ENCODE assay signal across 16 cellular contexts in genomic region chr6:79872986-79873385, GRCh38.
DNase-seq lines count a peak whose midpoint lies in the region; ATAC-seq and TF ChIP-seq lines count a peak whose summit lies in the region.
"Had no signal": no experiment of that assay in that cellular context is flagged by ENCODE, and none has a peak within 500 bp of the region (broad histone marks: within the 10 kb centered on the region; RNA-seq: fewer than 3 reads in every experiment).

No MANE protein-coding gene starts in this region.

- no peak overlapping the region for H3K4me2 ChIP-seq in IMR-90 (ENCODE audit: low read depth, low read length)
- H3K4me2 ChIP-seq: KMS-11, SK-N-SH had no signal

- H3K79me1 ChIP-seq in IMR-90 (ENCODE audit: low read depth in 1 of 2, low read length in 2 of 2) = no peaks in the 10 kb centered on the region

- H3K4ac ChIP-seq in IMR-90 (ENCODE audit: low read depth, low read length) = no peak overlapping the region

- no peak overlapping the region for H2BK120ac ChIP-seq in IMR-90 (ENCODE audit: low read depth, low read length)

- H3K9me3 ChIP-seq in IMR-90 (ENCODE audit: control insufficient read depth, insufficient read depth, low read length) (no peaks in the 10 kb centered on the region), adipocyte (ENCODE audit: control insufficient read depth, low read length) (no peaks in the 10 kb centered on the region), stomach (no peaks in the 10 kb centered on the region)
- H3K9me3 ChIP-seq: gastroesophageal sphincter, SK-N-SH had no signal

- H3K36me3 ChIP-seq in IMR-90 (ENCODE audit: control insufficient read depth, insufficient read depth, low read length) (no peaks in the 10 kb centered on the region), adipocyte (ENCODE audit: control insufficient read depth, insufficient read depth, low read length, severe bottlenecking) (no peaks in the 10 kb centered on the region), stomach (no peaks in the 10 kb centered on the region)
- H3K36me3 ChIP-seq: gastroesophageal sphincter had no signal

- TF ChIP-seq RAD21 in IMR-90 (IDR thresholded peaks at IDR 0.05; ENCODE audit: low read length) = no peak

- WGBS in IMR-90 (ENCODE audit: extremely low coverage in 2 of 2, insufficient read length in 1 of 2), 2 experiments = 100% methylated on average over 1 of the region's 2 CpGs; no CpG with 5 or more reads in 1 of the 2 experiments
- WGBS in stomach, 5 donors = 70 to 92% (median 83%) methylated on average over 2 of the region's 2 CpGs

- no peaks in the 10 kb centered on the region for H3K9me1 ChIP-seq in IMR-90 (ENCODE audit: insufficient read depth, low read length)

- DNase-seq in AG09309 (ENCODE audit: low read depth) (peak; percentile 69), IMR-90 (peak; percentile 64), adipocyte (ENCODE audit: low read depth) (peak; percentile 55), foreskin fibroblast (peak; percentile 75 to 86), stomach (no peak), GF-D8 (lab: John Stamatoyannopoulos, UW) (no peak), dermis blood vessel endothelial cell (no peak)
- DNase-seq: ACHN; activated CD8-positive, alpha-beta memory T cell treated with anti-CD3 and anti-CD28 coated beads, Interleukin-2, amount 50 U/mL, for 4 hours; NCI-H187 treated with DMSO at 0.1 percent for 48 hours; NK-92 treated with Interleukin-12 subunit alpha and Interleukin-12 subunit beta, amount 100 ng/mL, for 24 hours; SK-N-SH had no signal

- BruUV-seq in IMR-90 (replicated peaks; lab: Mats Ljungman, UMichigan) = no TSS peak

- H3K4me3 ChIP-seq in AG09309 (ENCODE audit: control insufficient read depth, low read depth, low read length) (no peak overlapping the region), IMR-90 (ENCODE audit: insufficient read depth, low read depth, low read length) (no peak overlapping the region), adipocyte (ENCODE audit: low read length) (no peak overlapping the region), foreskin fibroblast (ENCODE audit: low read depth in 1 of 2, low read length in 2 of 2) (no peak overlapping the region), stomach (no peak overlapping the region)
- H3K4me3 ChIP-seq: gastroesophageal sphincter had no signal

- H2AK5ac ChIP-seq in IMR-90 (ENCODE audit: low read depth, low read length) = no peak overlapping the region

- no peaks in the 10 kb centered on the region for H4K20me1 ChIP-seq in IMR-90 (ENCODE audit: insufficient read depth, low read length)

- H2BK5ac ChIP-seq in IMR-90 (ENCODE audit: low read depth, low read length, poor library complexity, severe bottlenecking) = no peak overlapping the region

- TF ChIP-seq CTCF in AG09309 (IDR thresholded peaks at IDR 0.05; ENCODE audit: control insufficient read depth, insufficient read depth, low read depth, low read length, missing control alignments) (no peak), IMR-90 (conservative IDR thresholded peaks at IDR 0.05; ENCODE audit: low read depth, low read length) (no peak), foreskin fibroblast (IDR thresholded peaks at IDR 0.05; ENCODE audit: low read depth, low read length) (no peak), stomach (IDR thresholded peaks at IDR 0.05) (no peak)

- H3K9ac ChIP-seq in IMR-90 (ENCODE audit: low read depth, low read length) (no peak overlapping the region), adipocyte (ENCODE audit: low read length) (no peak overlapping the region)
- H3K9ac ChIP-seq: KMS-11, SK-N-SH had no signal

- TF ChIP-seq EP300 in stomach (IDR thresholded peaks at IDR 0.05) = no peak

- no peak overlapping the region for H4K91ac ChIP-seq in IMR-90 (ENCODE audit: insufficient read depth, low read depth, low read length)

- intact Hi-C loops in IMR-90 (cut with micrococcal nuclease) = no loop called here
- intact Hi-C loops in stomach (cut with DNase I; ENCODE audit: low total_unique reads) = no loop called here

- no peak for ATAC-seq in IMR-90 (ENCODE audit: low read depth)
- no peak for ATAC-seq in HG03565 (IDR thresholded peaks at IDR 0.05; ENCODE audit: unreplicated experiment)
- ATAC-seq: activated naive CD4-positive, alpha-beta T cell treated with anti-CD3 and anti-CD28 coated beads, Interleukin-2, amount 50 U/mL, for 72 hours; gastroesophageal sphincter had no signal

- POLR2A ChIA-PET in IMR-90 (lab: Charles Lee; ENCODE audit: unreplicated experiment) = no interaction called here

- H3K27ac ChIP-seq in IMR-90 (ENCODE audit: insufficient read depth, low read length) = no peak overlapping the region
- no peak overlapping the region for H3K27ac ChIP-seq in stomach
- H3K27ac ChIP-seq: gastroesophageal sphincter, KMS-11 had no signal

- no peak overlapping the region for H2AFZ ChIP-seq in IMR-90 (replicated peaks; ENCODE audit: low read length, poor library complexity)

- CTCF ChIA-PET in IMR-90 (lab: Yijun Ruan, JAX) = no interaction called here

- in situ Hi-C loops in IMR-90 (cut with MboI; ENCODE audit: low sequenced_read_pairs) = no loop called here

- H4K8ac ChIP-seq in IMR-90 (ENCODE audit: low read depth in 2 of 2, low read length in 2 of 2) = no peak overlapping the region

- no peak overlapping the region for H3K56ac ChIP-seq in IMR-90 (ENCODE audit: extremely low read depth, insufficient read depth, low read length)

- H3K18ac ChIP-seq in IMR-90 (ENCODE audit: low read depth, low read length) = no peak overlapping the region

- H2AK9ac ChIP-seq in IMR-90 (replicated peaks; ENCODE audit: low read depth, low read length, poor library complexity) = no peak overlapping the region

- H2BK15ac ChIP-seq in IMR-90 (ENCODE audit: low read depth, low read length) = no peak overlapping the region

- TF ChIP-seq POLR2A in IMR-90 (IDR thresholded peaks at IDR 0.05; ENCODE audit: low read depth, low read length) (no peak), stomach (IDR thresholded peaks at IDR 0.05) (no peak)

- no peak overlapping the region for H3K23ac ChIP-seq in IMR-90 (ENCODE audit: low read depth, low read length)

- H3K4me1 ChIP-seq in IMR-90 (ENCODE audit: control insufficient read depth, insufficient read depth, low read length) (no peaks in the 10 kb centered on the region), adipocyte (ENCODE audit: control insufficient read depth, insufficient read depth, low read length) (peaks cover 8% of the 10 kb centered on the region), stomach (peaks cover 9 to 25% (median 15%) of the 10 kb centered on the region in 4 donors)

- dilution Hi-C loops in IMR-90 (cut with HindIII; ENCODE audit: low sequenced_read_pairs, unreplicated experiment) = no loop called here

- H3K27me3 ChIP-seq in IMR-90 (ENCODE audit: control insufficient read depth, insufficient read depth, low read length) (peaks cover 3% of the 10 kb centered on the region), adipocyte (replicated peaks; ENCODE audit: control insufficient read depth, insufficient read depth, low read length) (no peaks in the 10 kb centered on the region), stomach (no peaks in the 10 kb centered on the region)
- H3K27me3 ChIP-seq: gastroesophageal sphincter had no signal

- no peak overlapping the region for H2BK20ac ChIP-seq in IMR-90 (ENCODE audit: low read depth, low read length)

- H3K14ac ChIP-seq in IMR-90 (replicated peaks; ENCODE audit: low read depth, low read length) = no peak overlapping the region

- no peak overlapping the region for H4K5ac ChIP-seq in IMR-90 (ENCODE audit: low read depth, low read length)

TF ChIP-seq in IMR-90, 13 proteins besides CTCF, POLR2A, EP300 and RAD21:
- TF ChIP-seq MAZ (IDR thresholded peaks at IDR 0.05; ENCODE audit: borderline replicate concordance, low read depth, low read length) = no peak
- peak; percentile 68 for TF ChIP-seq CEBPB (IDR thresholded peaks at IDR 0.05; ENCODE audit: low read depth, low read length)

Comparison
In these comparisons a context has a peak if more than half of its experiments do, and no peak if none do; other contexts are left out.
1. DNase-seq: peak in AG09309 (single experiment), IMR-90 (single experiment), adipocyte (single experiment) and foreskin fibroblast (2 of 2); none in stomach (single experiment), GF-D8 (single experiment) and dermis blood vessel endothelial cell (single experiment).